ENCODE assay signal across 2 cellular contexts in genomic region chr16:15993946-15994665, GRCh38.
TF ChIP-seq lines count a peak whose summit lies in the region.

No MANE protein-coding gene starts in this region.

TF ChIP-seq in SK-N-SH, 30 proteins besides CTCF, POLR2A, EP300 and RAD21 (continued from another document):
- TF ChIP-seq REST (IDR thresholded peaks at IDR 0.05; ENCODE audit: low read depth, low read length) (no peak), JUND (IDR thresholded peaks at IDR 0.05) (no peak), RCOR1 (IDR thresholded peaks at IDR 0.05; ENCODE audit: low read length) (no peak)

TF ChIP-seq in SK-N-SH treated with all-trans-retinoic acid at 6 μM for 48 hours, 23 proteins besides CTCF, POLR2A, EP300 and RAD21 (continued from another document):
- TF ChIP-seq CSRNP3 (CRISPR knock-in tag; IDR thresholded peaks at IDR 0.05) (no peak), PPARA (CRISPR knock-in tag; IDR thresholded peaks at IDR 0.05; ENCODE audit: borderline replicate concordance) (no peak), PATZ1 (CRISPR knock-in tag; IDR thresholded peaks at IDR 0.05; ENCODE audit: borderline replicate concordance) (no peak), BACH2 (CRISPR knock-in tag; IDR thresholded peaks at IDR 0.05; ENCODE audit: borderline replicate concordance) (no peak), ZNF70 (CRISPR knock-in tag; IDR thresholded peaks at IDR 0.05) (no peak), ESRRG (CRISPR knock-in tag; IDR thresholded peaks at IDR 0.05) (no peak), SNAI2 (CRISPR knock-in tag; IDR thresholded peaks at IDR 0.05) (no peak), CREB5 (CRISPR knock-in tag; IDR thresholded peaks at IDR 0.05; ENCODE audit: low read depth) (no peak)
